25 cellular contexts compared by ENCODE assay signal in genomic region chr6:53476979-53477378, GRCh38.
"Had no signal": no experiment of that assay in that cellular context is flagged by ENCODE, and none has a peak within 500 bp of the region (broad histone marks: within the 10 kb centered on the region; RNA-seq: fewer than 3 reads in every experiment).

No MANE protein-coding gene starts in this region.

- DNase-seq: dermis blood vessel endothelial cell; endodermal cell; erythroblast; foreskin keratinocyte; immature natural killer cell; kidney; left cardiac atrium; left ventricle myocardium superior; mesenchymal stem cell; midbrain; nucleus accumbens; ovary; right cardiac atrium; stimulated activated CD4-positive, alpha-beta T cell treated with anti-CD3 and anti-CD28 coated beads, Interleukin-4, amount 100 ng/mL, for 1 hour; stimulated activated CD8-positive, alpha-beta memory T cell treated with anti-CD3 and anti-CD28 coated beads, Interleukin-4, amount 100 ng/mL, for 48 hours; stimulated activated naive CD8-positive, alpha-beta T cell treated with anti-CD3 and anti-CD28 coated beads, Interleukin-15, Interleukin-2, amounts not matched to agents 100 U/mL and 50 U/mL, for 24 hours; thyroid gland; upper lobe of left lung; uterus had no signal

- H3K27me3 ChIP-seq: foreskin keratinocyte, neural progenitor cell, suprapubic skin, thyroid gland, upper lobe of left lung, uterus had no signal

- H3K9me3 ChIP-seq: ovary, suprapubic skin, thyroid gland, upper lobe of left lung, uterus had no signal

- H3K27ac ChIP-seq: foreskin keratinocyte, neural progenitor cell, ovary, suprapubic skin, thyroid gland, upper lobe of left lung, uterus had no signal

- ATAC-seq: foreskin keratinocyte; left cardiac atrium; left ventricle myocardium superior; natural killer cell treated with Interleukin-12 subunit alpha and Interleukin-12 subunit beta and Interleukin-15 and Interleukin-18, amount 100 ng/mL, for 72 hours; right cardiac atrium; stimulated activated effector memory CD8-positive, alpha-beta T cell treated with anti-CD3 and anti-CD28 coated beads, Interleukin-12 subunit alpha, Interleukin-12 subunit beta, amount 100 ng/mL, for 72 hours; stimulated activated naive CD8-positive, alpha-beta T cell treated with anti-CD3 and anti-CD28 coated beads, Interleukin-15, Interleukin-2, amounts not matched to agents 100 U/mL and 50 U/mL, for 24 hours had no signal

- H3K4me3 ChIP-seq: lung, neural progenitor cell, ovary, suprapubic skin, thyroid gland, upper lobe of left lung, uterus had no signal

- H3K4me1 ChIP-seq: neural progenitor cell, suprapubic skin, thyroid gland, uterus had no signal

- FAIRE-seq: endothelial cell of umbilical vein, kidney had no signal

- H3K36me3 ChIP-seq: neural progenitor cell, ovary, suprapubic skin, thyroid gland, upper lobe of left lung, uterus had no signal
